In the genomic region with DNA sequence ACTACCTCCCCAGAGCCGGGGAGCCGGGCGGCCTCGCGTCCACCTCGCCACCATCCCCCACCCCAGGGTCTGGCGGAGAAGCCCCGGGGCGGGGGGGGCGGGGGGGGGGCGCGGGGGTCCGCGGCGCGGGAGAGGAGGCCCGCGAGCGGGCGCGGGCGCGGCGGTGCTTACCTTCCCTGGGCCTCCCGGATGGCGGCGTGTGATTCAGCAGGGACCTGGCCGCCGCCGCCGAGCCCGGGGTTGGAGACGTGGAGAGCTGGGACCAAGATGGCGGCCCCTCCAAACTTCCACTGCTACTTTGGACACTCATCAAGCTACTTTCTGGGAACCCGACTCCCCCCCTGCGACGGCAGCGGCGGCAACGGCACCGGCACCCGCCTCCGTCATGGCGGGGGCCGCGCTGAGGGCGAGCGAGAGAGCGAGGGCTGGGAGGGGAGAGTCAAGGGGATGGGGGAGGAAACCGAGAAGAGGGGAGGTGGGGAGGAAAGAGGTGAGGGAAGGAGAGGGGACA, we compare ENCODE assay signal across 8 cellular contexts. TPM values are rescaled to one million over a fixed set of nuclear protein-coding genes. Genes with fewer than 3 reads are reported as not detected.
DNase-seq lines count a peak whose midpoint lies in the region; ATAC-seq and TF ChIP-seq lines count a peak whose summit lies in the region.

No MANE protein-coding gene starts in this region.

- ATAC-seq in GM18505 (IDR thresholded peaks at IDR 0.05; ENCODE audit: unreplicated experiment) = peak; percentile 6
- ATAC-seq in HG02870 (IDR thresholded peaks at IDR 0.05; ENCODE audit: unreplicated experiment) = peak; percentile 16

- no peak for TF ChIP-seq CTCF in dorsolateral prefrontal cortex (IDR thresholded peaks at IDR 0.05 in 54 of 56, conservative IDR thresholded peaks at IDR 0.05 in 2 of 56; ENCODE audit: low read depth in 1 of 56, partially characterized antibody in 56 of 56)

- H3K27ac ChIP-seq in dorsolateral prefrontal cortex = peak overlapping the region; percentile 54 to 98 (median 93)

- intact Hi-C loops in dorsolateral prefrontal cortex (cut with DNase I) = loop anchor here (2.0 to 5.0 kb wide), 4 partner anchors 187 to 272 kb away; a partner anchor contains a TSS

- peak overlapping the region; percentile 65 to 92 (median 81) for H3K4me3 ChIP-seq in dorsolateral prefrontal cortex

- no peak for TF ChIP-seq POLR2A in GM18505 (IDR thresholded peaks at IDR 0.05; ENCODE audit: borderline replicate concordance, extremely low read depth, insufficient read depth, insufficient read length)

- H3K27me3 ChIP-seq in dorsolateral prefrontal cortex = no peaks in the 10 kb centered on the region

- peak; percentile 86 for DNase-seq in NCI-H2171 treated with DMSO at 0.1 percent for 48 hours (lab: John Stamatoyannopoulos, UW)
- DNase-seq in activated CD4-positive, alpha-beta T cell treated with anti-CD3 and anti-CD28 coated beads, Interleukin-2, amount 50 U/mL, for 1 hour = peak; percentile 64
- DNase-seq in dorsolateral prefrontal cortex = peak; percentile 38 to 77 (median 62)
- peak; percentile 63 to 71 for DNase-seq in lung microvascular endothelial cell (ENCODE audit: low read depth in 2 of 2)
- DNase-seq in stimulated activated CD4-positive, alpha-beta T cell treated with anti-CD3 and anti-CD28 coated beads, TNF-alpha, amount 100 ng/mL, for 24 hours (ENCODE audit: low read depth in 3 of 3) = peak; percentile 36 to 69 (median 39)
- no peak for DNase-seq in cerebellar nuclear complex (lab: John Stamatoyannopoulos, UW)

RNA-seq across cellular contexts. Expression of a gene that starts 0.5 kb away (rescaled TPM):
- 100 to 1,000 TPM in 10 of 120 experiments, 10 to 100 TPM in 110; 42.9 to 119 (median 84.6) TPM for total RNA-seq in dorsolateral prefrontal cortex
- 12.0 and 15.9 TPM in 2 replicates for total RNA-seq in lung microvascular endothelial cell

Comparison
In these comparisons a context has a peak if more than half of its experiments do, and no peak if none do; other contexts are left out.
1. DNase-seq: peak in NCI-H2171 treated with DMSO at 0.1 percent for 48 hours (single experiment), activated CD4-positive, alpha-beta T cell treated with anti-CD3 and anti-CD28 coated beads, Interleukin-2, amount 50 U/mL, for 1 hour (single experiment), dorsolateral prefrontal cortex (10 of 10), lung microvascular endothelial cell (2 of 2) and stimulated activated CD4-positive, alpha-beta T cell treated with anti-CD3 and anti-CD28 coated beads, TNF-alpha, amount 100 ng/mL, for 24 hours (3 of 3); none in cerebellar nuclear complex (0 of 2).